In the genomic region with DNA sequence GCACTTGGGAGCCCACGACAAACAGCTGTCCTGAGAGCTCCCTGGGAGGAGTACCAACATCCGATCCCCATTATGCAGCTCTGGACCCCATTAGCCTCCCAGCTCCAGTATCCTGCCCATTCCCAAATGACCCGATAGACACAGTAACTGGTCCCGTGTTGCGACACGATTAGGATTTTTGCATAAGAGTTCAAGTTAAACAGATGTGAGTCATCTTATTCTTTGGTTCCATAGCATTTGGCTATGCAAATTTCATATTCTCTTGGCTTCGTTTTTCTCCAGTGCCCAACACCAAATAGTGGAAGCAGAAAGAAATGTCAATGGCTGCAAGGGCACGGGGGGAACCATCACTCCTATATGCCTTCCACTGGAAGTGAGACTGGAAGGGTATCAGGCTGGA, we compare ENCODE assay signal across 30 cellular contexts. TPM values are rescaled to one million over a fixed set of nuclear protein-coding genes. Genes with fewer than 3 reads are reported as not detected.
A peak's percentile ranks its signal among the peaks of the same experiment; 100 is the strongest.
DNase-seq lines count a peak whose midpoint lies in the region; ATAC-seq and TF ChIP-seq lines count a peak whose summit lies in the region.
"Had no signal": no experiment of that assay in that cellular context is flagged by ENCODE, and none has a peak within 500 bp of the region (broad histone marks: within the 10 kb centered on the region; RNA-seq: fewer than 3 reads in every experiment).

No MANE protein-coding gene starts in this region.

- no peak overlapping the region for H4K8ac ChIP-seq in mesenchymal stem cell (ENCODE audit: low read length)

- no peak overlapping the region for H3K4me3 Mint-ChIP-seq in stimulated activated effector memory CD8-positive, alpha-beta T cell treated with anti-CD3 and anti-CD28 coated beads, Interleukin-12 subunit alpha, Interleukin-12 subunit beta, amount 100 ng/mL, for 72 hours
- H3K4me3 Mint-ChIP-seq: activated T-cell treated with anti-CD3 and anti-CD28 coated beads, Interleukin-2, amount 50 U/mL, for 24 hours; endodermal cell had no signal

- no peak overlapping the region for H2BK15ac ChIP-seq in mesenchymal stem cell (ENCODE audit: low read depth, poor library complexity, severe bottlenecking)

- H3K4me1 Mint-ChIP-seq in stimulated activated effector memory CD8-positive, alpha-beta T cell treated with anti-CD3 and anti-CD28 coated beads, Interleukin-12 subunit alpha, Interleukin-12 subunit beta, amount 100 ng/mL, for 72 hours: no peaks in the 10 kb centered on the region
- H3K4me1 Mint-ChIP-seq: endodermal cell had no signal

- H3K27ac Mint-ChIP-seq in stimulated activated effector memory CD8-positive, alpha-beta T cell treated with anti-CD3 and anti-CD28 coated beads, Interleukin-12 subunit alpha, Interleukin-12 subunit beta, amount 100 ng/mL, for 72 hours: no peak overlapping the region
- H3K27ac Mint-ChIP-seq: activated T-cell treated with anti-CD3 and anti-CD28 coated beads, Interleukin-2, amount 50 U/mL, for 24 hours; endodermal cell had no signal

- H2BK120ac ChIP-seq in mesenchymal stem cell (ENCODE audit: low read depth, low read length): no peak overlapping the region

- H3K9me3 ChIP-seq in mesenchymal stem cell (ENCODE audit: control insufficient read depth, low read length): no peaks in the 10 kb centered on the region
- H3K9me3 ChIP-seq: spleen, testis, vagina had no signal

- H3K23ac ChIP-seq in mesenchymal stem cell (ENCODE audit: low read length in 2 of 2): no peak overlapping the region

- H3K14ac ChIP-seq in mesenchymal stem cell (ENCODE audit: low read length in 2 of 2): no peak overlapping the region

- H3K36me3 ChIP-seq in mesenchymal stem cell (ENCODE audit: control insufficient read depth in 1 of 2, insufficient read depth in 2 of 2, low read depth in 1 of 2, low read length in 2 of 2): no peaks in the 10 kb centered on the region
- H3K36me3 ChIP-seq: cardiac muscle cell, spleen, vagina had no signal

- H3K4ac ChIP-seq in mesenchymal stem cell (ENCODE audit: low read depth in 1 of 2, low read length in 2 of 2): no peak overlapping the region

- no peaks in the 10 kb centered on the region for H3K36me3 Mint-ChIP-seq in stimulated activated effector memory CD8-positive, alpha-beta T cell treated with anti-CD3 and anti-CD28 coated beads, Interleukin-12 subunit alpha, Interleukin-12 subunit beta, amount 100 ng/mL, for 72 hours

- H3K4me1 ChIP-seq in mesenchymal stem cell (ENCODE audit: control insufficient read depth, insufficient read depth, low read depth, low read length): peaks cover 15% of the 10 kb centered on the region
- H3K4me1 ChIP-seq: testis, vagina had no signal

- DNase-seq in ELR (ENCODE audit: low read depth): peak; percentile 37
- DNase-seq in NCI-H226: peak; percentile 26
- peak; percentile 83 for DNase-seq in epithelial cell of esophagus (ENCODE audit: low read depth)
- DNase-seq in mesenchymal stem cell: peak; percentile 40
- DNase-seq in stimulated activated effector memory CD8-positive, alpha-beta T cell treated with anti-CD3 and anti-CD28 coated beads, Interleukin-12 subunit alpha, Interleukin-12 subunit beta, amount 100 ng/mL, for 72 hours (ENCODE audit: low spot score in 2 of 2): no peak
- DNase-seq in GM13976 (ENCODE audit: low spot score): no peak
- DNase-seq in stimulated activated CD4-positive, alpha-beta T cell treated with anti-CD3 and anti-CD28 coated beads, Interleukin-4, amount 100 ng/mL, for 4 hours: no peak
- DNase-seq in DMS79 treated with DMSO at 0.1 percent for 48 hours (lab: John Stamatoyannopoulos, UW): no peak
- DNase-seq: activated CD4-positive, alpha-beta T cell treated with anti-CD3 and anti-CD28 coated beads for 48 hours; activated gamma-delta T cell treated with Interleukin-2 at 50 U/mL for 16 hours; activated T-cell treated with anti-CD3 and anti-CD28 coated beads, Interleukin-2, amount 50 U/mL, for 24 hours; cortex of kidney; endodermal cell; KG1; mesendoderm; NCI-H1694 treated with DMSO at 0.1 percent for 48 hours; NCI-H2171 treated with DMSO at 0.1 percent for 48 hours; NCI-H748 treated with DMSO at 0.1 percent for 48 hours; nucleus accumbens; spleen; stimulated activated CD4-positive, alpha-beta T cell treated with anti-CD3 and anti-CD28 coated beads, Interleukin-4, amount 100 ng/mL, for 1 hour; stimulated activated naive CD4-positive, alpha-beta T cell treated with Interleukin-2 at 50 U/mL for 16 hours; T-helper 2 cell; testis had no signal

- no peak overlapping the region for H3K9ac ChIP-seq in mesenchymal stem cell (ENCODE audit: low read length)

- H3K79me1 ChIP-seq in mesenchymal stem cell (replicated peaks; ENCODE audit: low read length, poor library complexity, severe bottlenecking): no peaks in the 10 kb centered on the region

- H3K4me2 ChIP-seq in mesenchymal stem cell (ENCODE audit: low read length, poor library complexity, severe bottlenecking): no peak overlapping the region

- H3K4me3 ChIP-seq in epithelial cell of esophagus (ENCODE audit: low read length) (no peak overlapping the region), mesenchymal stem cell (ENCODE audit: insufficient read depth in 1 of 2, low read depth in 1 of 2, low read length in 2 of 2) (no peak overlapping the region)
- H3K4me3 ChIP-seq: cardiac muscle cell, spleen, testis, vagina had no signal

- no peak overlapping the region for H4K91ac ChIP-seq in mesenchymal stem cell (ENCODE audit: low read length)

- H2AK5ac ChIP-seq in mesenchymal stem cell (ENCODE audit: low read length, severe bottlenecking): peak overlapping the region; percentile 40

- ATAC-seq in stimulated activated effector memory CD8-positive, alpha-beta T cell treated with anti-CD3 and anti-CD28 coated beads, Interleukin-12 subunit alpha, Interleukin-12 subunit beta, amount 100 ng/mL, for 72 hours: no peak

- WGBS in mesenchymal stem cell: 87% methylated on average over 8 of the region's 8 CpGs

- H3K18ac ChIP-seq in mesenchymal stem cell (ENCODE audit: low read depth in 1 of 2, low read length in 2 of 2): no peak overlapping the region

- no peak overlapping the region for H3K27ac ChIP-seq in mesenchymal stem cell (ENCODE audit: low read length, poor library complexity, severe bottlenecking)
- H3K27ac ChIP-seq: C4-2B, cardiac muscle cell, spleen, testis, vagina, VCaP had no signal

- in situ Hi-C loops in GM13976 (cut with MboI; ENCODE audit: low sequenced_read_pairs, unreplicated experiment): no loop called here

- H3K9me3 Mint-ChIP-seq in stimulated activated effector memory CD8-positive, alpha-beta T cell treated with anti-CD3 and anti-CD28 coated beads, Interleukin-12 subunit alpha, Interleukin-12 subunit beta, amount 100 ng/mL, for 72 hours: no peaks in the 10 kb centered on the region
- H3K9me3 Mint-ChIP-seq: activated T-cell treated with anti-CD3 and anti-CD28 coated beads, Interleukin-2, amount 50 U/mL, for 24 hours; endodermal cell had no signal

- TF ChIP-seq CTCF in epithelial cell of esophagus (IDR thresholded peaks at IDR 0.05; ENCODE audit: insufficient read depth, low read depth, low read length, missing control alignments) (no peak), GM13976 (IDR thresholded peaks at IDR 0.05; ENCODE audit: borderline replicate concordance, control extremely low read depth, extremely low read depth, insufficient read depth, missing control alignments) (no peak)

- H2BK12ac ChIP-seq in mesenchymal stem cell (ENCODE audit: low read length in 2 of 2): no peak overlapping the region

- no peak overlapping the region for H2AFZ ChIP-seq in mesenchymal stem cell (ENCODE audit: low read depth, low read length)

- no peak overlapping the region for H2BK5ac ChIP-seq in mesenchymal stem cell (ENCODE audit: low read depth, low read length, poor library complexity, severe bottlenecking)

- H3K27me3 ChIP-seq in mesenchymal stem cell (ENCODE audit: control insufficient read depth in 1 of 2, insufficient read depth in 1 of 2, low read length in 2 of 2): no peaks in the 10 kb centered on the region
- H3K27me3 ChIP-seq: cardiac muscle cell, spleen, testis, vagina had no signal

RNA-seq across cellular contexts. Expression of gene LRRC10, which starts 43.0 kb away (rescaled TPM):
- polyA plus RNA-seq in mesenchymal stem cell (2013, experiment 1 of 2): not detected
- polyA plus RNA-seq in mesenchymal stem cell (2013, experiment 2 of 2): not detected
- polyA plus RNA-seq: adipose tissue, AG04450, spleen had no signal

RNA-seq across cellular contexts. Expression of gene BEST3, which starts 45.4 kb away (rescaled TPM):
- polyA plus RNA-seq in mesenchymal stem cell (2013, experiment 1 of 2): 0.25 TPM
- polyA plus RNA-seq in mesenchymal stem cell (2013, experiment 2 of 2): 0.07 TPM
- polyA plus RNA-seq: cardiac muscle cell, spleen had no signal

Comparison
In these comparisons a context has a peak if more than half of its experiments do, and no peak if none do; other contexts are left out.
1. DNase-seq: peak in ELR (single experiment), NCI-H226 (single experiment), epithelial cell of esophagus (single experiment) and mesenchymal stem cell (single experiment); none in stimulated activated effector memory CD8-positive, alpha-beta T cell treated with anti-CD3 and anti-CD28 coated beads, Interleukin-12 subunit alpha, Interleukin-12 subunit beta, amount 100 ng/mL, for 72 hours (0 of 2), GM13976 (single experiment), stimulated activated CD4-positive, alpha-beta T cell treated with anti-CD3 and anti-CD28 coated beads, Interleukin-4, amount 100 ng/mL, for 4 hours (0 of 2) and DMS79 treated with DMSO at 0.1 percent for 48 hours (single experiment).